Comparison of ENCODE assay signal across 8 cellular contexts in the genomic region with DNA sequence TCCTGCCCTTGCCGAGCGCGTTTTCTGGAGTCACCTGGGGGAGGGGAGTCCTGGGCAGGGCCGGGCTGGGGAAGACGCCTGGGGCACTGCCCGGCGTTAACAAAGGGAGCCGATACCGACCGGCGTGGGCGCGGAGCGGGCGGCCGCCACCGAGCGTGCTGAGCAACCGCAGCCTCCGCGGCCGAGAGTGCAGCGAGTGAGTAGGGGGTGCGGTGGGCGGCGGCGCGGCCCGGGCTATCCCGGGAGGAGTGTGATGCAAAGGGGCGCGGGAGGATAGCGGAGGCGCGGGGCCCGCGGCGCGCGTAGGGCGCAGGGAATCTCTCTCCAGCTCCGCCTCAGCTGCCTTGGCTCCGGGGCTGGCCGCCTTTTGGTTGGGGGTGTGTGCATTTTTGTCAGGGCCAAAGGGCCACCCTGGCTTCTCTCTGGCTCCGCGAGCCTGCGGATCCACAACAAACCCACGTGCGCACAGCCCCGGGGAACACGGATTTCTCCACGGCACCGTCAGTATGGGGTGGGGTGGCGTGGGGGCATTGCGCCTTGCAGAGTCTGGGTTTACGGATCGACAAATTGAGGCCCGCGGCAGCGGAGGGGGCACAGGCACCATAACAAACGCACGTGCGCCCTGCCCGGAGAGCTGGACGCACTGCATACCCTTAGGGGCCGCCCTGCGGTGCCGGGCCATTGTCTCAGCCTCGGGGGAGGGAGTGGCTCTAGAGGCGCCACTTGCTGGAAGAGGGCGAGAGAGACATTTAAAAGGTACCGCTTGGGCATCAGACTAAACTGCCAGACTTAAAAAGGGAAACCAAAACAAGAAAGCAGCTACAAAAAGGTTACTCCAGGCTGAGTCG. TPM values are rescaled to one million over a fixed set of nuclear protein-coding genes. Genes with fewer than 3 reads are reported as not detected.
DNase-seq lines count a peak whose midpoint lies in the region; ATAC-seq and TF ChIP-seq lines count a peak whose summit lies in the region.

No MANE protein-coding gene starts in this region.

- H3K27ac Mint-ChIP-seq in Caco-2 (ENCODE audit: unreplicated experiment), result peak overlapping the region; percentile 83
- H3K27ac Mint-ChIP-seq in activated T-helper 2 cell treated with anti-CD3 and anti-CD28 coated beads, Interferon-gamma antibody, Interleukin-2, Interleukin-4, amounts not matched to agents 10 μg/mL and 5 μg/mL and 100 μg/mL, durations not matched to agents 14 hours and 24 hours and 36 hours, result peak overlapping the region; percentile 86

- H3K27me3 ChIP-seq in Caco-2 (replicated peaks; ENCODE audit: control insufficient read depth, insufficient read depth, low read length) (no peaks in the 10 kb centered on the region), Panc1 (ENCODE audit: control insufficient read depth, insufficient read depth, low read length) (peaks cover 5% of the 10 kb centered on the region), foreskin keratinocyte (no peaks in the 10 kb centered on the region), tibial artery (no peaks in the 10 kb centered on the region)

- peaks cover 5% of the 10 kb centered on the region for H3K4me1 Mint-ChIP-seq in Caco-2 (ENCODE audit: low read depth, unreplicated experiment)
- H3K4me1 Mint-ChIP-seq in activated T-helper 2 cell treated with anti-CD3 and anti-CD28 coated beads, Interferon-gamma antibody, Interleukin-2, Interleukin-4, amounts not matched to agents 10 μg/mL and 5 μg/mL and 100 μg/mL, durations not matched to agents 14 hours and 24 hours and 36 hours (ENCODE audit: low read depth), result peaks cover 42% of the 10 kb centered on the region

- ATAC-seq in GM19467 (IDR thresholded peaks at IDR 0.05; ENCODE audit: unreplicated experiment), result peak; percentile 67
- peak; percentile 76 for ATAC-seq in Panc1
- ATAC-seq in foreskin keratinocyte, result peak; percentile 58

- H3K27ac ChIP-seq in Panc1 (ENCODE audit: low read length) (no peak overlapping the region), foreskin keratinocyte (no peak overlapping the region), tibial artery (peak overlapping the region; percentile 85 to 93)

- in situ Hi-C loops in Panc1 (cut with HindIII; ENCODE audit: low pct_unique_long_range_greater_than_20kb, low sequenced_read_pairs), result no loop called here

- H3K4me1 ChIP-seq in Caco-2 (no peaks in the 10 kb centered on the region), Panc1 (ENCODE audit: control insufficient read depth, insufficient read depth, low read length) (peaks cover 11% of the 10 kb centered on the region), foreskin keratinocyte (peaks cover 9% of the 10 kb centered on the region), tibial artery (peaks cover 0 to 32% (median 26%) of the 10 kb centered on the region in 4 donors)

- intact Hi-C loops in Caco-2 (cut with micrococcal nuclease; ENCODE audit: unreplicated experiment) (loop anchor here (1.0 to 5.0 kb wide), 3 partner anchors 34 to 132 kb away; no protein-coding TSS in a partner anchor), Panc1 (cut with micrococcal nuclease; ENCODE audit: unreplicated experiment) (no loop called here), tibial artery (cut with DNase I; ENCODE audit: low total_unique reads) (loop anchor here (5.0 to 10.0 kb wide), 4 partner anchors 46 to 256 kb away; no protein-coding TSS in a partner anchor)
- intact Hi-C loops in activated T-helper 2 cell treated with anti-CD3 and anti-CD28 coated beads, Interferon-gamma antibody, Interleukin-2, Interleukin-4, amounts not matched to agents 10 μg/mL and 5 μg/mL and 100 μg/mL, durations not matched to agents 14 hours and 24 hours and 36 hours (cut with micrococcal nuclease), result loop anchor here (1.0 to 5.0 kb wide), 9 partner anchors 22 to 994 kb away; partner anchors contain the start of genes RPL39L and TRA2B

- TF ChIP-seq CTCF in Caco-2 (IDR thresholded peaks at IDR 0.05; ENCODE audit: insufficient read depth in 1 of 2, low read depth in 1 of 2, low read length in 1 of 2, severe bottlenecking in 1 of 2, unreplicated experiment in 1 of 2) (peak in 1 of 2 experiments; percentile 12), Panc1 (IDR thresholded peaks at IDR 0.05) (0 out of 2 replicates have a peak, but pooled peaks have one; percentile 14), foreskin keratinocyte (conservative IDR thresholded peaks at IDR 0.05) (peak; percentile 27), tibial artery (IDR thresholded peaks at IDR 0.05) (no peak)

- H3K4me3 ChIP-seq in Caco-2 (ENCODE audit: low read depth, low read length) (peak overlapping the region; percentile 81), Panc1 (ENCODE audit: low read depth in 2 of 2, low read length in 2 of 2) (peak overlapping the region; percentile 55 to 61), tibial artery (peak overlapping the region; percentile 82 to 91)

- CTCF ChIA-PET in Caco-2 (lab: Charles Lee) (interaction anchor here (0.8 to 1.2 kb wide), 2 partner anchors 81 to 85 kb away, joined by 3 to 15 read pairs; no protein-coding TSS in a partner anchor), Panc1 (lab: Charles Lee) (no interaction called here)

- DNase-seq in Caco-2 (peak; percentile 67 to 80), HK-2 (ENCODE audit: unreplicated experiment) (peak; percentile 60), Panc1 (ENCODE audit: low read depth, low spot score) (no peak), foreskin keratinocyte (peak; percentile 23 to 47), occipital lobe (lab: John Stamatoyannopoulos, UW) (peak; percentile 38), tibial artery (peak; percentile 69 to 84)
- DNase-seq in activated T-helper 2 cell treated with anti-CD3 and anti-CD28 coated beads, Interferon-gamma antibody, Interleukin-2, Interleukin-4, amounts not matched to agents 10 μg/mL and 5 μg/mL and 100 μg/mL, durations not matched to agents 14 hours and 24 hours and 36 hours (ENCODE audit: low spot score), result peak; percentile 60

- peak overlapping the region; percentile 91 for H3K4me3 Mint-ChIP-seq in Caco-2 (ENCODE audit: unreplicated experiment)
- H3K4me3 Mint-ChIP-seq in activated T-helper 2 cell treated with anti-CD3 and anti-CD28 coated beads, Interferon-gamma antibody, Interleukin-2, Interleukin-4, amounts not matched to agents 10 μg/mL and 5 μg/mL and 100 μg/mL, durations not matched to agents 14 hours and 24 hours and 36 hours (ENCODE audit: low read depth), result peak overlapping the region; percentile 92

- H3K36me3 ChIP-seq in Caco-2 (ENCODE audit: control insufficient read depth, insufficient read depth, low read length) (peaks cover 2% of the 10 kb centered on the region; the same call in 1 of the 2 replicates), Panc1 (ENCODE audit: control insufficient read depth, insufficient read depth, low read length) (no peaks in the 10 kb centered on the region), tibial artery (peaks cover 0 to 4% (median 0%) of the 10 kb centered on the region in 3 donors)

- H3K9me3 ChIP-seq in Caco-2 (no peaks in the 10 kb centered on the region), Panc1 (ENCODE audit: control insufficient read depth, insufficient read depth, low read depth, low read length) (no peaks in the 10 kb centered on the region), tibial artery (no peaks in the 10 kb centered on the region)

- H3K9me3 Mint-ChIP-seq in Caco-2 (ENCODE audit: unreplicated experiment), result no peaks in the 10 kb centered on the region
- peaks cover 7% of the 10 kb centered on the region for H3K9me3 Mint-ChIP-seq in activated T-helper 2 cell treated with anti-CD3 and anti-CD28 coated beads, Interferon-gamma antibody, Interleukin-2, Interleukin-4, amounts not matched to agents 10 μg/mL and 5 μg/mL and 100 μg/mL, durations not matched to agents 14 hours and 24 hours and 36 hours

- POLR2A ChIA-PET in Caco-2 (lab: Charles Lee) (no interaction called here), Panc1 (lab: Charles Lee) (no interaction called here)

- H3K36me3 Mint-ChIP-seq in Caco-2 (ENCODE audit: insufficient read depth, unreplicated experiment), result no peaks in the 10 kb centered on the region
- peaks cover 32% of the 10 kb centered on the region for H3K36me3 Mint-ChIP-seq in activated T-helper 2 cell treated with anti-CD3 and anti-CD28 coated beads, Interferon-gamma antibody, Interleukin-2, Interleukin-4, amounts not matched to agents 10 μg/mL and 5 μg/mL and 100 μg/mL, durations not matched to agents 14 hours and 24 hours and 36 hours (ENCODE audit: low read depth)

- BruUV-seq in Caco-2 (replicated peaks; lab: Mats Ljungman, UMichigan) (no TSS peak), Panc1 (replicated peaks; lab: Mats Ljungman, UMichigan) (no TSS peak)

- H3K27me3 Mint-ChIP-seq in Caco-2 (ENCODE audit: insufficient read depth, unreplicated experiment), result no peaks in the 10 kb centered on the region
- H3K27me3 Mint-ChIP-seq in activated T-helper 2 cell treated with anti-CD3 and anti-CD28 coated beads, Interferon-gamma antibody, Interleukin-2, Interleukin-4, amounts not matched to agents 10 μg/mL and 5 μg/mL and 100 μg/mL, durations not matched to agents 14 hours and 24 hours and 36 hours (ENCODE audit: low read depth), result no peaks in the 10 kb centered on the region

RNA-seq across cellular contexts. Expression of gene ST6GAL1, which starts 0.5 kb away (rescaled TPM):
- 34.6 and 40.3 TPM in 2 replicates for total RNA-seq in Caco-2 (2022)
- total RNA-seq in Panc1 (2021; ENCODE audit: unreplicated experiment), result 3.3 TPM
- polyA plus RNA-seq in Panc1 (2012; ENCODE audit: insufficient read length), result 2.7 TPM
- 78.1 and 85.9 TPM in 2 replicates for total RNA-seq in activated T-helper 2 cell treated with anti-CD3 and anti-CD28 coated beads, Interferon-gamma antibody, Interleukin-2, Interleukin-4, amounts not matched to agents 10 μg/mL and 5 μg/mL and 100 μg/mL, durations not matched to agents 14 hours and 24 hours and 36 hours
- 8.4 and 10.4 TPM in 2 replicates for total RNA-seq in foreskin keratinocyte
- polyA plus RNA-seq in foreskin keratinocyte, result 4.4 and 5.3 TPM in 2 replicates
- 39.6 TPM for total RNA-seq in occipital lobe

Comparison
In these comparisons a context has a peak if more than half of its experiments do, and no peak if none do; other contexts are left out.
1. CTCF ChIP-seq: peak in Panc1 (single experiment) and foreskin keratinocyte (single experiment); none in tibial artery (0 of 2).
2. H3K27ac ChIP-seq: peak in tibial artery (2 of 2); none in Panc1 (single experiment) and foreskin keratinocyte (single experiment).
3. Peak in every context shown above with its lines, with median percentiles within 50 percentile points of each other: H3K4me3 ChIP-seq and ATAC-seq.